ENCODE assay signal across 2 cellular contexts in the genomic region with DNA sequence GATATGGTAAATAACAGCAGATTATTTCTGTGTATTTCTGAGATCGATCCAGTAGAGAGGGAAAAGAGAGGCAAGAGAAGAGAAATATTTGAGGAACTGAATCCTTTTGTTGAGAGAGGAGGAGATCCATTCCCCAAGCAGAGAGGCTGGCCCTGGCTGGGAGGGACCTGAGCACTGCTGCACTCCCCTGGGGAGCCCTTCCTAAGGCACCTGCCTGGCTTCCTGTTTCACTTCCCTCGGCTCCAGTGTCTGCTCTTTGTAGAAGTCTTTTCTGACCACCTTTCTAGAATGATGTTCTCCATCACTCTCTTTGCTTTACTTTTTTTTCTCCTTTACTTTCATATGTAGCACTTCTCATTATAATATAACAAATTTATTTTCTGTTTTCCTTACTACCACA.
TF ChIP-seq lines count a peak whose summit lies in the region.

No MANE protein-coding gene starts in this region.

TF ChIP-seq in GM12891, 5 proteins besides CTCF, POLR2A, EP300 and RAD21:
- TF ChIP-seq TAF1 (IDR thresholded peaks at IDR 0.05; ENCODE audit: low read depth, low read length) (no peak), SPI1 (IDR thresholded peaks at IDR 0.05; ENCODE audit: low read depth, low read length) (peak; percentile 62), POU2F2 (IDR thresholded peaks at IDR 0.05; ENCODE audit: low read depth, low read length) (no peak), POLR2AphosphoS5 (IDR thresholded peaks at IDR 0.05; ENCODE audit: low read depth, low read length) (no peak), PAX5 (IDR thresholded peaks at IDR 0.05; ENCODE audit: insufficient read depth, low read length, severe bottlenecking) (no peak)

TF ChIP-seq in K562, 482 proteins besides CTCF, POLR2A, EP300 and RAD21:
- TF ChIP-seq CEBPG (CRISPR knock-in tag; IDR thresholded peaks at IDR 0.05), result no peak
- TF ChIP-seq CEBPG (tag; conservative IDR thresholded peaks at IDR 0.05 in 1 of 2, IDR thresholded peaks at IDR 0.05 in 1 of 2), result no peak
- TF ChIP-seq, protein P1, sequence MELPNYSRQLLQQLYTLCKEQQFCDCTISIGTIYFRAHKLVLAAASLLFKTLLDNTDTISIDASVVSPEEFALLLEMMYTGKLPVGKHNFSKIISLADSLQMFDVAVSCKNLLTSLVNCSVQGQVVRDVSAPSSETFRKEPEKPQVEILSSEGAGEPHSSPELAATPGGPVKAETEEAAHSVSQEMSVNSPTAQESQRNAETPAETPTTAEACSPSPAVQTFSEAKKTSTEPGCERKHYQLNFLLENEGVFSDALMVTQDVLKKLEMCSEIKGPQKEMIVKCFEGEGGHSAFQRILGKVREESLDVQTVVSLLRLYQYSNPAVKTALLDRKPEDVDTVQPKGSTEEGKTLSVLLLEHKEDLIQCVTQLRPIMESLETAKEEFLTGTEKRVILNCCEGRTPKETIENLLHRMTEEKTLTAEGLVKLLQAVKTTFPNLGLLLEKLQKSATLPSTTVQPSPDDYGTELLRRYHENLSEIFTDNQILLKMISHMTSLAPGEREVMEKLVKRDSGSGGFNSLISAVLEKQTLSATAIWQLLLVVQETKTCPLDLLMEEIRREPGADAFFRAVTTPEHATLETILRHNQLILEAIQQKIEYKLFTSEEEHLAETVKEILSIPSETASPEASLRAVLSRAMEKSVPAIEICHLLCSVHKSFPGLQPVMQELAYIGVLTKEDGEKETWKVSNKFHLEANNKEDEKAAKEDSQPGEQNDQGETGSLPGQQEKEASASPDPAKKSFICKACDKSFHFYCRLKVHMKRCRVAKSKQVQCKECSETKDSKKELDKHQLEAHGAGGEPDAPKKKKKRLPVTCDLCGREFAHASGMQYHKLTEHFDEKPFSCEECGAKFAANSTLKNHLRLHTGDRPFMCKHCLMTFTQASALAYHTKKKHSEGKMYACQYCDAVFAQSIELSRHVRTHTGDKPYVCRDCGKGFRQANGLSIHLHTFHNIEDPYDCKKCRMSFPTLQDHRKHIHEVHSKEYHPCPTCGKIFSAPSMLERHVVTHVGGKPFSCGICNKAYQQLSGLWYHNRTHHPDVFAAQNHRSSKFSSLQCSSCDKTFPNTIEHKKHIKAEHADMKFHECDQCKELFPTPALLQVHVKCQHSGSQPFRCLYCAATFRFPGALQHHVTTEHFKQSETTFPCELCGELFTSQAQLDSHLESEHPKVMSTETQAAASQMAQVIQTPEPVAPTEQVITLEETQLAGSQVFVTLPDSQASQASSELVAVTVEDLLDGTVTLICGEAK (IDR thresholded peaks at IDR 0.05), result 0 out of 2 replicates have a peak, but pooled peaks have one; percentile 28
- TF ChIP-seq, protein P1 (CRISPR knock-in tag; IDR thresholded peaks at IDR 0.05), result no peak
- TF ChIP-seq SPI1 (IDR thresholded peaks at IDR 0.05; ENCODE audit: borderline replicate concordance, low read depth, low read length), result peak; percentile 28; the same call in 1 of the 2 replicates
- TF ChIP-seq, protein P2, sequence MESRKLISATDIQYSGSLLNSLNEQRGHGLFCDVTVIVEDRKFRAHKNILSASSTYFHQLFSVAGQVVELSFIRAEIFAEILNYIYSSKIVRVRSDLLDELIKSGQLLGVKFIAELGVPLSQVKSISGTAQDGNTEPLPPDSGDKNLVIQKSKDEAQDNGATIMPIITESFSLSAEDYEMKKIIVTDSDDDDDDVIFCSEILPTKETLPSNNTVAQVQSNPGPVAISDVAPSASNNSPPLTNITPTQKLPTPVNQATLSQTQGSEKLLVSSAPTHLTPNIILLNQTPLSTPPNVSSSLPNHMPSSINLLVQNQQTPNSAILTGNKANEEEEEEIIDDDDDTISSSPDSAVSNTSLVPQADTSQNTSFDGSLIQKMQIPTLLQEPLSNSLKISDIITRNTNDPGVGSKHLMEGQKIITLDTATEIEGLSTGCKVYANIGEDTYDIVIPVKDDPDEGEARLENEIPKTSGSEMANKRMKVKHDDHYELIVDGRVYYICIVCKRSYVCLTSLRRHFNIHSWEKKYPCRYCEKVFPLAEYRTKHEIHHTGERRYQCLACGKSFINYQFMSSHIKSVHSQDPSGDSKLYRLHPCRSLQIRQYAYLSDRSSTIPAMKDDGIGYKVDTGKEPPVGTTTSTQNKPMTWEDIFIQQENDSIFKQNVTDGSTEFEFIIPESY (CRISPR knock-in tag; IDR thresholded peaks at IDR 0.05), result no peak
